In the genomic region with DNA sequence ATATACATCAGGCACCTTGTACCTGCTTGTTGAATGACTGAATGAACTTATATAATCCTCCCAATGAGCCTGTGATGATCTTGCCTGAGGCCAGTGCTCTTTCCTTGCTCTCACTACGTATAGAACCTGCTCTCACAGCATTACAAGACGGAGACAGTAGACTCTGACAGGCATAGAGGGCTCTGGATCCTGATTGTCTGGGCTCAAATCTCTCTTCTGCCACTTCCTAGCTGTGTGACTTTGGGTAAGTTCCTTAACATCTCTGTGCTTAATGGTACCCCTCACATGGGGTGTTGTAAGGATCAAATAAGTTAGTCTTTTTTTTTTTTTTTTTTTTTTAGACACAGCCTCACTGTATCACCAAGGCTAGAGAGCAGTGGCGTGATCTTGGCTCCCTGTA, we compare ENCODE assay signal across 18 cellular contexts. TPM values are rescaled to one million over a fixed set of nuclear protein-coding genes. Genes with fewer than 3 reads are reported as not detected.
DNase-seq lines count a peak whose midpoint lies in the region; ATAC-seq and TF ChIP-seq lines count a peak whose summit lies in the region.
"Had no signal": no experiment of that assay in that cellular context is flagged by ENCODE, and none has a peak within 500 bp of the region (broad histone marks: within the 10 kb centered on the region; RNA-seq: fewer than 3 reads in every experiment).

No MANE protein-coding gene starts in this region.

- TF ChIP-seq EP300 in esophagus muscularis mucosa (IDR thresholded peaks at IDR 0.05), result no peak

- no peak overlapping the region for H3K27ac ChIP-seq in esophagus muscularis mucosa (replicated peaks in 1 of 4)
- no peak overlapping the region for H3K27ac ChIP-seq in lower lobe of right lung
- H3K27ac ChIP-seq: 22Rv1, BLaER1, C4-2B had no signal

- BruUV-seq in Caco-2 (replicated peaks; lab: Mats Ljungman, UMichigan), result no TSS peak

- H3K4me3 ChIP-seq in Caco-2 (ENCODE audit: low read depth, low read length) (no peak overlapping the region), esophagus muscularis mucosa (no peak overlapping the region), lower lobe of right lung (no peak overlapping the region)
- H3K4me3 ChIP-seq: BLaER1, GM23338, HAP-1 had no signal

- no peak for DNase-seq in Caco-2
- DNase-seq in T-helper 17 cell, result no peak
- DNase-seq in esophagus muscularis mucosa (ENCODE audit: extremely low spot score), result peak; percentile 26
- DNase-seq in GM10248 (ENCODE audit: extremely low spot score), result no peak
- DNase-seq in lower lobe of right lung, result no peak
- no peak for DNase-seq in retina
- DNase-seq: CD4-positive, CD25-positive, alpha-beta regulatory T cell; CD8-positive, alpha-beta T cell; DMS 273 treated with DMSO at 0.1 percent for 48 hours; DMS79; EL; GDM1 had no signal

- intact Hi-C loops in Caco-2 (cut with micrococcal nuclease; ENCODE audit: unreplicated experiment), result no loop called here
- intact Hi-C loops in esophagus muscularis mucosa (cut with DNase I), result no loop called here
- intact Hi-C loops in lower lobe of right lung (cut with DNase I), result loop anchor here (10.0 kb wide), 1 partner anchor 182 kb away; no protein-coding TSS in a partner anchor

- H3K27me3 Mint-ChIP-seq in Caco-2 (ENCODE audit: insufficient read depth, unreplicated experiment) (peaks cover 3% of the 10 kb centered on the region), T-helper 17 cell (peaks cover 7% of the 10 kb centered on the region)

- no peak for TF ChIP-seq POLR2A in esophagus muscularis mucosa (IDR thresholded peaks at IDR 0.05; ENCODE audit: low read depth)

- H3K4me3 Mint-ChIP-seq in Caco-2 (ENCODE audit: unreplicated experiment) (no peak overlapping the region), T-helper 17 cell (no peak overlapping the region)
- H3K4me3 Mint-ChIP-seq: B cell; CD8-positive, alpha-beta T cell; GM23338 had no signal

- H3K27ac Mint-ChIP-seq in Caco-2 (ENCODE audit: unreplicated experiment) (peak overlapping the region; percentile 51), T-helper 17 cell (peak overlapping the region; percentile 16)
- H3K27ac Mint-ChIP-seq: B cell; CD8-positive, alpha-beta T cell; GM23338 had no signal

- H3K36me3 ChIP-seq in Caco-2 (ENCODE audit: control insufficient read depth, insufficient read depth, low read length), result no peaks in the 10 kb centered on the region; the same call in 1 of the 2 replicates
- H3K36me3 ChIP-seq in esophagus muscularis mucosa, result no peaks in the 10 kb centered on the region
- no peaks in the 10 kb centered on the region for H3K36me3 ChIP-seq in lower lobe of right lung
- H3K36me3 ChIP-seq: BLaER1, HAP-1 had no signal

- H3K36me3 Mint-ChIP-seq in Caco-2 (ENCODE audit: insufficient read depth, unreplicated experiment) (no peaks in the 10 kb centered on the region), T-helper 17 cell (ENCODE audit: low read depth) (no peaks in the 10 kb centered on the region)
- H3K36me3 Mint-ChIP-seq: CD4-positive, CD25-positive, alpha-beta regulatory T cell; CD8-positive, alpha-beta T cell had no signal

- peaks cover 8% of the 10 kb centered on the region; the same call in 1 of the 2 replicates for H3K4me1 ChIP-seq in Caco-2
- peaks cover 6 to 46% (median 42%) of the 10 kb centered on the region in 4 donors for H3K4me1 ChIP-seq in esophagus muscularis mucosa
- peaks cover 29% of the 10 kb centered on the region for H3K4me1 ChIP-seq in lower lobe of right lung
- H3K4me1 ChIP-seq: HAP-1 had no signal

- 78% methylated on average over 3 of the region's 3 CpGs for WGBS in esophagus muscularis mucosa

- no peak for TF ChIP-seq CTCF in Caco-2 (IDR thresholded peaks at IDR 0.05; ENCODE audit: insufficient read depth in 1 of 2, low read depth in 1 of 2, low read length in 1 of 2, severe bottlenecking in 1 of 2, unreplicated experiment in 1 of 2)
- no peak for TF ChIP-seq CTCF in esophagus muscularis mucosa (IDR thresholded peaks at IDR 0.05)
- no peak for TF ChIP-seq CTCF in GM10248 (IDR thresholded peaks at IDR 0.05; ENCODE audit: control extremely low read depth, extremely low read depth, low read depth, missing control alignments)
- no peak for TF ChIP-seq CTCF in lower lobe of right lung (IDR thresholded peaks at IDR 0.05)

- no peaks in the 10 kb centered on the region for H3K9me3 Mint-ChIP-seq in Caco-2 (ENCODE audit: unreplicated experiment)
- H3K9me3 Mint-ChIP-seq: CD4-positive, CD25-positive, alpha-beta regulatory T cell; CD8-positive, alpha-beta T cell; GM23338 had no signal

- H3K9me3 ChIP-seq in Caco-2, result no peaks in the 10 kb centered on the region
- no peaks in the 10 kb centered on the region for H3K9me3 ChIP-seq in T-helper 17 cell (ENCODE audit: control insufficient read depth, low read length, poor library complexity, severe bottlenecking)
- H3K9me3 ChIP-seq in esophagus muscularis mucosa, result no peaks in the 10 kb centered on the region
- no peaks in the 10 kb centered on the region for H3K9me3 ChIP-seq in lower lobe of right lung
- H3K9me3 ChIP-seq: BLaER1, HAP-1 had no signal

- CTCF ChIA-PET in Caco-2 (lab: Charles Lee), result no interaction called here
- CTCF ChIA-PET in GM10248 (lab: Yijun Ruan, JAX), result interaction anchor here (1.0 kb wide), 1 partner anchor 184 kb away, joined by 3 read pairs; no protein-coding TSS in a partner anchor

- ATAC-seq in T-helper 17 cell, result no peak
- ATAC-seq in lower lobe of right lung, result no peak
- ATAC-seq: CD8-positive, alpha-beta T cell; GM23338 had no signal

- H3K27me3 ChIP-seq in Caco-2 (replicated peaks; ENCODE audit: control insufficient read depth, insufficient read depth, low read length) (no peaks in the 10 kb centered on the region), esophagus muscularis mucosa (no peaks in the 10 kb centered on the region), lower lobe of right lung (ENCODE audit: low read depth) (no peaks in the 10 kb centered on the region)

- POLR2A ChIA-PET in Caco-2 (lab: Charles Lee), result no interaction called here
- POLR2A ChIA-PET in GM10248 (lab: Yijun Ruan, JAX), result interaction anchor here (0.6 kb wide), 1 partner anchor 19 kb away, joined by 3 read pairs; no protein-coding TSS in a partner anchor

- peaks cover 14% of the 10 kb centered on the region for H3K4me1 Mint-ChIP-seq in Caco-2 (ENCODE audit: low read depth, unreplicated experiment)
- peaks cover 24% of the 10 kb centered on the region for H3K4me1 Mint-ChIP-seq in T-helper 17 cell

RNA-seq across cellular contexts. Expression of gene MAN1C1, which starts 4.2 kb away (rescaled TPM):
- 2.7 and 3.5 TPM in 2 replicates for total RNA-seq in Caco-2 (2022)
- 10 to 100 TPM; 16.9 to 27.3 TPM for total RNA-seq in T-helper 17 cell
- total RNA-seq in esophagus muscularis mucosa, result 10 to 100 TPM; 20.2 to 22.8 (median 20.7) TPM
- 20.4 TPM for total RNA-seq in lower lobe of right lung
